Comparison of ENCODE assay signal across 10 cellular contexts in genomic region chr15:39204031-39204430, GRCh38.
"Had no signal": no experiment of that assay in that cellular context is flagged by ENCODE, and none has a peak within 500 bp of the region (broad histone marks: within the 10 kb centered on the region; RNA-seq: fewer than 3 reads in every experiment).

No MANE protein-coding gene starts in this region.

- H3K4me1 ChIP-seq: left lung had no signal

- H3K27ac Mint-ChIP-seq: activated naive CD4-positive, alpha-beta T cell treated with anti-CD3 and anti-CD28 coated beads, Interleukin-2, amount 50 U/mL, for 72 hours; immature natural killer cell; T-helper 1 cell treated with Interleukin-12 subunit alpha and Interleukin-12 subunit beta and Interleukin-4 antibody, amounts not matched to agents 30 μg/mL and 1 μg/mL, for 36 hours had no signal

- DNase-seq: brain microvascular endothelial cell; immature natural killer cell; left lung; mesenchymal stem cell; ovary; SK-N-SH; stimulated activated CD4-positive, alpha-beta T cell treated with anti-CD3 and anti-CD28 coated beads, Interleukin-4, amount 100 ng/mL, for 24 hours had no signal

- H3K36me3 ChIP-seq: brain microvascular endothelial cell, left lung, ovary had no signal

- H3K27me3 ChIP-seq: brain microvascular endothelial cell, left lung, ovary had no signal

- ATAC-seq: activated naive CD4-positive, alpha-beta T cell treated with anti-CD3 and anti-CD28 coated beads, Interleukin-2, amount 50 U/mL, for 72 hours; left lung had no signal

- H3K4me3 Mint-ChIP-seq: immature natural killer cell; neural crest cell; T-helper 1 cell treated with Interleukin-12 subunit alpha and Interleukin-12 subunit beta and Interleukin-4 antibody, amounts not matched to agents 30 μg/mL and 1 μg/mL, for 36 hours had no signal

- H3K9me3 Mint-ChIP-seq: activated naive CD4-positive, alpha-beta T cell treated with anti-CD3 and anti-CD28 coated beads, Interleukin-2, amount 50 U/mL, for 72 hours; immature natural killer cell; T-helper 1 cell treated with Interleukin-12 subunit alpha and Interleukin-12 subunit beta and Interleukin-4 antibody, amounts not matched to agents 30 μg/mL and 1 μg/mL, for 36 hours had no signal

- H3K4me1 Mint-ChIP-seq: immature natural killer cell had no signal

- H3K36me3 Mint-ChIP-seq: activated naive CD4-positive, alpha-beta T cell treated with anti-CD3 and anti-CD28 coated beads, Interleukin-2, amount 50 U/mL, for 72 hours; immature natural killer cell had no signal

- H3K9me3 ChIP-seq: left lung, ovary, SK-N-SH had no signal

- H3K27ac ChIP-seq: brain microvascular endothelial cell, left lung, ovary had no signal

- H3K4me3 ChIP-seq: left lung, ovary had no signal
